ENCODE assay signal across 17 cellular contexts in the genomic region with DNA sequence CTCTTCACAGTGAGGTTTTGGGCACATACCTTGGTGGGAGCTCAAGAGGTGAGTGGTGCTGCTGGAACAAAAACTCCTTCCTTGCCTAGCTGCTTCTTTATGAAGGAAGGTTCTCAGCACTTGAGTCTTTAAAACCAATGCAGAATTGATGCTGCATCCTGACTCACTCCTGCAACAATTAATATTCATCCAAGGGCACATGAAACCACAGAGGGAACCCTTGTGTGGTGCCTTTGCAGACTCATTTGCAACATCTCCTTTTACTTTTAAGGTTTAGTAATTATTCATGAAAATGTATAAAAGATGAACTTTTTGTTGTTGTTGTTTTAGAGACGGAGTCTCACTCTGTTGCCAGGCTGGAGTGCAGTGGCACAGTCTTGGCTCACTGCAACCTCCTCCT. TPM values are rescaled to one million over a fixed set of nuclear protein-coding genes. Genes with fewer than 3 reads are reported as not detected.
"Had no signal": no experiment of that assay in that cellular context is flagged by ENCODE, and none has a peak within 500 bp of the region (broad histone marks: within the 10 kb centered on the region; RNA-seq: fewer than 3 reads in every experiment).

No MANE protein-coding gene starts in this region.

- DNase-seq: colonic mucosa; dermis blood vessel endothelial cell; endodermal cell; erythroblast; foreskin keratinocyte; kidney glomerular epithelial cell; mesendoderm; naive B cell; sigmoid colon; stimulated activated naive CD4-positive, alpha-beta T cell; stomach; substantia nigra; transverse colon had no signal

- H3K9me3 ChIP-seq: colonic mucosa, right atrium auricular region, sigmoid colon, stomach, thoracic aorta, transverse colon had no signal

- H3K27me3 ChIP-seq: colonic mucosa, foreskin keratinocyte, right atrium auricular region, sigmoid colon, stomach, transverse colon had no signal

- H3K27ac ChIP-seq: colonic mucosa, foreskin keratinocyte, right atrium auricular region, sigmoid colon, thoracic aorta, transverse colon had no signal

- H3K36me3 ChIP-seq: colonic mucosa, thoracic aorta, transverse colon had no signal

- H3K4me1 ChIP-seq: foreskin keratinocyte had no signal

- H3K4me3 ChIP-seq: colonic mucosa, right atrium auricular region, sigmoid colon, skin epidermis, stomach, thoracic aorta, transverse colon had no signal

- ATAC-seq: foreskin keratinocyte had no signal

RNA-seq across cellular contexts. Expression of a gene that starts 47.5 kb away (rescaled TPM):
- total RNA-seq: endodermal cell, foreskin keratinocyte had no signal

RNA-seq across cellular contexts. Expression of a gene that starts 56.2 kb away (rescaled TPM):
- total RNA-seq: lung microvascular endothelial cell had no signal
